In genomic region chr17:9669551-9670008, GRCh38 we compare ENCODE assay signal across 26 cellular contexts. TPM values are rescaled to one million over a fixed set of nuclear protein-coding genes. Genes with fewer than 3 reads are reported as not detected.
DNase-seq lines count a peak whose midpoint lies in the region; ATAC-seq and TF ChIP-seq lines count a peak whose summit lies in the region.
"Had no signal": no experiment of that assay in that cellular context is flagged by ENCODE, and none has a peak within 500 bp of the region (broad histone marks: within the 10 kb centered on the region; RNA-seq: fewer than 3 reads in every experiment).

No MANE protein-coding gene starts in this region.

- peak; percentile 76 for DNase-seq in ELF-1 (ENCODE audit: low read depth, low spot score)
- no peak for DNase-seq in WTC11 (ENCODE audit: low spot score)
- DNase-seq in islet precursor cell: peak; percentile 91
- peak; percentile 57 for DNase-seq in prostate gland (ENCODE audit: low spot score)
- no peak for DNase-seq in stimulated activated CD4-positive, alpha-beta T cell treated with anti-CD3 and anti-CD28 coated beads, Interleukin-4, amount 100 ng/mL, for 1 hour
- DNase-seq in posterior vena cava (ENCODE audit: low spot score): no peak
- no peak for DNase-seq in activated naive CD4-positive, alpha-beta T cell (lab: John Stamatoyannopoulos, UW)
- no peak for DNase-seq in sigmoid colon
- DNase-seq: activated CD8-positive, alpha-beta T cell treated with anti-CD3 and anti-CD28 coated beads, Interleukin-2, amount 10 ng/mL, durations not matched to agents 7 days and 5 days; activated naive CD4-positive, alpha-beta T cell treated with Interleukin-2 at 50 U/mL for 16 hours; activated T-cell treated with anti-CD3 and anti-CD28 coated beads, Interleukin-2, amount 50 U/mL, for 24 hours; adrenal gland; colonic mucosa; effector memory CD8-positive, alpha-beta T cell; kidney glomerular epithelial cell; naive B cell; NCI-H146; NCI-H2171 treated with DMSO at 0.1 percent for 48 hours; NCI-H524 treated with DMSO at 0.1 percent for 48 hours; stimulated activated CD4-positive, alpha-beta T cell treated with anti-CD3 and anti-CD28 coated beads, Interleukin-1b, Interleukin-23, amount 100 ng/mL, for 48 hours; T-helper 1 cell; uterus had no signal

- H3K4me3 ChIP-seq in prostate gland: no peak overlapping the region
- no peak overlapping the region for H3K4me3 ChIP-seq in sigmoid colon
- H3K4me3 ChIP-seq: adrenal gland, colonic mucosa, K562, skin epidermis, uterus had no signal

- H3K4me1 ChIP-seq in prostate gland (replicated peaks) (no peaks in the 10 kb centered on the region), sigmoid colon (no peaks in the 10 kb centered on the region)
- H3K4me1 ChIP-seq: adrenal gland, colonic mucosa, uterus had no signal

- CTCF ChIA-PET in WTC11 (lab: Charles Lee): interaction anchor here (3.1 kb wide), 1 partner anchor 92 kb away, joined by 11 read pairs; the partner anchor contains the start of gene CFAP52

- WGBS in prostate gland: 43% methylated on average over 6 of the region's 6 CpGs
- WGBS in sigmoid colon, 2 donors: 48 to 80% methylated on average over 6 of the region's 6 CpGs

- intact Hi-C loops in prostate gland (cut with DNase I) (no loop called here), posterior vena cava (cut with DNase I) (no loop called here), sigmoid colon (cut with DNase I) (no loop called here)

- POLR2A ChIA-PET in WTC11 (lab: Charles Lee): no interaction called here

- H3K27me3 ChIP-seq in prostate gland (replicated peaks; ENCODE audit: insufficient read depth) (no peaks in the 10 kb centered on the region), sigmoid colon (peaks cover 0 to 4% (median 0%) of the 10 kb centered on the region in 3 donors)
- H3K27me3 ChIP-seq: adrenal gland, colonic mucosa, uterus had no signal

- H3K27ac Mint-ChIP-seq in WTC11: 0 out of 2 replicates have a peak overlapping the region, but pooled peaks have one; percentile 33
- H3K27ac Mint-ChIP-seq: activated CD8-positive, alpha-beta T cell treated with anti-CD3 and anti-CD28 coated beads, Interleukin-2, amount 10 ng/mL, durations not matched to agents 7 days and 5 days; activated T-cell treated with anti-CD3 and anti-CD28 coated beads, Interleukin-2, amount 50 U/mL, for 24 hours; effector memory CD8-positive, alpha-beta T cell had no signal

- no peaks in the 10 kb centered on the region for H3K36me3 ChIP-seq in prostate gland
- H3K36me3 ChIP-seq in sigmoid colon: no peaks in the 10 kb centered on the region
- H3K36me3 ChIP-seq: adrenal gland, colonic mucosa, uterus had no signal

- ATAC-seq in WTC11: no peak
- ATAC-seq: activated CD8-positive, alpha-beta T cell treated with anti-CD3 and anti-CD28 coated beads, Interleukin-2, amount 10 ng/mL, durations not matched to agents 7 days and 5 days; effector memory CD8-positive, alpha-beta T cell; HCT116; K562 had no signal

- TF ChIP-seq POLR2A in prostate gland (IDR thresholded peaks at IDR 0.05): no peak
- TF ChIP-seq POLR2A in sigmoid colon (IDR thresholded peaks at IDR 0.05): no peak

- H3K27ac ChIP-seq in prostate gland (peak overlapping the region; percentile 31 to 58), sigmoid colon (no peak overlapping the region)
- H3K27ac ChIP-seq: adrenal gland, colonic mucosa, uterus had no signal

- H3K9me3 Mint-ChIP-seq in WTC11: peaks cover 13% of the 10 kb centered on the region
- H3K9me3 Mint-ChIP-seq: activated T-cell treated with anti-CD3 and anti-CD28 coated beads, Interleukin-2, amount 50 U/mL, for 24 hours; effector memory CD8-positive, alpha-beta T cell had no signal

- TF ChIP-seq EP300 in sigmoid colon (IDR thresholded peaks at IDR 0.05): no peak

- no peaks in the 10 kb centered on the region for H3K27me3 Mint-ChIP-seq in WTC11 (ENCODE audit: low read depth)
- H3K27me3 Mint-ChIP-seq: naive B cell had no signal

- H3K9me3 ChIP-seq in prostate gland: no peaks in the 10 kb centered on the region
- H3K9me3 ChIP-seq in sigmoid colon: peaks cover 0 to 2% (median 0%) of the 10 kb centered on the region in 4 donors
- H3K9me3 ChIP-seq: adrenal gland, colonic mucosa, uterus had no signal

- H3K4me3 Mint-ChIP-seq in WTC11: no peak overlapping the region
- H3K4me3 Mint-ChIP-seq: activated CD8-positive, alpha-beta T cell treated with anti-CD3 and anti-CD28 coated beads, Interleukin-2, amount 10 ng/mL, durations not matched to agents 7 days and 5 days; activated T-cell treated with anti-CD3 and anti-CD28 coated beads, Interleukin-2, amount 50 U/mL, for 24 hours; effector memory CD8-positive, alpha-beta T cell; naive B cell had no signal

- TF ChIP-seq CTCF in WTC11 (IDR thresholded peaks at IDR 0.05) (no peak), prostate gland (IDR thresholded peaks at IDR 0.05) (no peak), sigmoid colon (IDR thresholded peaks at IDR 0.05) (no peak)

- H3K36me3 Mint-ChIP-seq in WTC11: peaks cover 22% of the 10 kb centered on the region
- H3K36me3 Mint-ChIP-seq: naive B cell had no signal

- H3K4me1 Mint-ChIP-seq in WTC11: peaks cover 33% of the 10 kb centered on the region
- H3K4me1 Mint-ChIP-seq: naive B cell had no signal

TF ChIP-seq in WTC11, 78 proteins besides CTCF, POLR2A, EP300 and RAD21 (continues in another document):
- no peak for TF ChIP-seq RORB (CRISPR knock-in tag; IDR thresholded peaks at IDR 0.05)
- TF ChIP-seq ETV6 (CRISPR knock-in tag; IDR thresholded peaks at IDR 0.05): no peak
- no peak for TF ChIP-seq TCF7 (CRISPR knock-in tag; IDR thresholded peaks at IDR 0.05; ENCODE audit: low read depth)
- no peak for TF ChIP-seq ATF2 (CRISPR knock-in tag; IDR thresholded peaks at IDR 0.05; ENCODE audit: borderline replicate concordance, low read depth)
- no peak for TF ChIP-seq ZBTB21 (CRISPR knock-in tag; IDR thresholded peaks at IDR 0.05; ENCODE audit: borderline replicate concordance)
- no peak for TF ChIP-seq ZSCAN18 (CRISPR knock-in tag; IDR thresholded peaks at IDR 0.05)
- TF ChIP-seq PREB (CRISPR knock-in tag; IDR thresholded peaks at IDR 0.05; ENCODE audit: borderline replicate concordance): no peak
- TF ChIP-seq JUN (CRISPR knock-in tag; IDR thresholded peaks at IDR 0.05): no peak
- TF ChIP-seq USF1 (CRISPR knock-in tag; IDR thresholded peaks at IDR 0.05): no peak
- no peak for TF ChIP-seq IRF1 (CRISPR knock-in tag; IDR thresholded peaks at IDR 0.05)
- no peak for TF ChIP-seq IRF2 (CRISPR knock-in tag; IDR thresholded peaks at IDR 0.05; ENCODE audit: borderline replicate concordance, low read depth)
- TF ChIP-seq PRRX2 (CRISPR knock-in tag; IDR thresholded peaks at IDR 0.05): no peak
- no peak for TF ChIP-seq MAX (CRISPR knock-in tag; IDR thresholded peaks at IDR 0.05)
- TF ChIP-seq NFE2L1 (CRISPR knock-in tag; IDR thresholded peaks at IDR 0.05): no peak

RNA-seq across cellular contexts. Expression of gene USP43, which starts 24.3 kb away (rescaled TPM):
- total RNA-seq in WTC11 (2021) (6.8 to 8.6 TPM (median 7.3 TPM) in 3 replicates), prostate gland (10 to 100 TPM; 28.2 to 33.2 TPM), posterior vena cava (under 1 TPM in 1 of 2 donors, not detected in 1; 0.10 TPM), sigmoid colon (under 1 TPM in 2 of 4 donors, not detected in 2; under 0.01 to 0.16 TPM)
- polyA plus RNA-seq in sigmoid colon: 1 to 10 TPM; 4.2 to 6.9 (median 4.2) TPM
- total RNA-seq: mesenteric fat pad had no signal

Comparison
In these comparisons a context has a peak if more than half of its experiments do, and no peak if none do; other contexts are left out.
1. DNase-seq: peak in ELF-1 (single experiment), islet precursor cell (single experiment) and prostate gland (single experiment); none in WTC11 (single experiment), stimulated activated CD4-positive, alpha-beta T cell treated with anti-CD3 and anti-CD28 coated beads, Interleukin-4, amount 100 ng/mL, for 1 hour (single experiment), posterior vena cava (single experiment), activated naive CD4-positive, alpha-beta T cell (0 of 4) and sigmoid colon (single experiment).
2. H3K27ac ChIP-seq: peak in prostate gland (2 of 2); none in sigmoid colon (0 of 4).